Comparison of ENCODE assay signal across 29 cellular contexts in genomic region chr5:15850536-15850935, GRCh38.
"Had no signal": no experiment of that assay in that cellular context is flagged by ENCODE, and none has a peak within 500 bp of the region (broad histone marks: within the 10 kb centered on the region; RNA-seq: fewer than 3 reads in every experiment).

No MANE protein-coding gene starts in this region.

- FAIRE-seq: islet of Langerhans, pancreas had no signal

- H3K27me3 ChIP-seq: esophagus squamous epithelium, pancreas, upper lobe of left lung, vagina had no signal

- H3K4me3 ChIP-seq: coronary artery, esophagus squamous epithelium, pancreas, prostate gland, smooth muscle cell, upper lobe of left lung, vagina had no signal

- H3K4me1 Mint-ChIP-seq: activated B cell treated with CpG ODN at 0.5 μM for 24 hours; activated T-helper 17 cell treated with anti-CD3 and anti-CD28 coated beads, Interleukin-2, amount 50 U/mL, for 72 hours; memory B cell; stimulated activated memory B cell treated with anti-CD40 and anti-IgM and Interleukin-4, amounts not matched to agents 10 μg/mL and 1 μg/mL and 100 μg/mL, for 72 hours; stimulated activated naive CD8-positive, alpha-beta T cell treated with anti-CD3 and anti-CD28 coated beads, Interleukin-15, amount 100 ng/mL, for 72 hours had no signal

- H3K4me1 ChIP-seq: pancreas, prostate gland, vagina had no signal

- H3K27ac ChIP-seq: coronary artery, epithelial cell of prostate, esophagus squamous epithelium, pancreas, prostate gland, vagina had no signal

- H3K36me3 Mint-ChIP-seq: memory B cell; stimulated activated memory B cell treated with anti-CD40 and anti-IgM and Interleukin-4, amounts not matched to agents 10 μg/mL and 1 μg/mL and 100 μg/mL, for 72 hours had no signal

- H3K4me3 Mint-ChIP-seq: activated B cell treated with CpG ODN at 0.5 μM for 24 hours; activated CD8-positive, alpha-beta T cell treated with anti-CD3 and anti-CD28 coated beads for 36 hours; activated T-cell treated with anti-CD3 and anti-CD28 coated beads, Interleukin-2, amount 50 U/mL, for 4 hours; activated T-helper 17 cell treated with anti-CD3 and anti-CD28 coated beads, Interleukin-2, amount 50 U/mL, for 72 hours; effector memory CD8-positive, alpha-beta T cell; memory B cell; nephron; stimulated activated memory B cell treated with anti-CD40 and anti-IgM and Interleukin-4, amounts not matched to agents 10 μg/mL and 1 μg/mL and 100 μg/mL, for 72 hours; stimulated activated naive CD8-positive, alpha-beta T cell treated with anti-CD3 and anti-CD28 coated beads, Interleukin-15, amount 100 ng/mL, for 72 hours had no signal

- H3K27ac Mint-ChIP-seq: activated B cell treated with CpG ODN at 0.5 μM for 24 hours; activated CD8-positive, alpha-beta T cell treated with anti-CD3 and anti-CD28 coated beads for 36 hours; activated T-helper 17 cell treated with anti-CD3 and anti-CD28 coated beads, Interleukin-2, amount 50 U/mL, for 72 hours; effector memory CD8-positive, alpha-beta T cell; memory B cell; nephron; stimulated activated memory B cell treated with anti-CD40 and anti-IgM and Interleukin-4, amounts not matched to agents 10 μg/mL and 1 μg/mL and 100 μg/mL, for 72 hours; stimulated activated naive CD8-positive, alpha-beta T cell treated with anti-CD3 and anti-CD28 coated beads, Interleukin-15, amount 100 ng/mL, for 72 hours had no signal

- H3K36me3 ChIP-seq: esophagus squamous epithelium, pancreas, prostate gland, upper lobe of left lung, vagina had no signal

- H3K9me3 Mint-ChIP-seq: nephron had no signal

- H3K27me3 Mint-ChIP-seq: activated B cell treated with CpG ODN at 0.5 μM for 24 hours; activated CD8-positive, alpha-beta T cell treated with anti-CD3 and anti-CD28 coated beads for 36 hours; effector memory CD8-positive, alpha-beta T cell; memory B cell; stimulated activated memory B cell treated with anti-CD40 and anti-IgM and Interleukin-4, amounts not matched to agents 10 μg/mL and 1 μg/mL and 100 μg/mL, for 72 hours had no signal

- DNase-seq: activated B cell treated with CpG ODN at 0.5 μM for 24 hours; activated CD4-positive, alpha-beta T cell treated with anti-CD3 and anti-CD28 coated beads, Interleukin-2, amount 50 U/mL, for 1 hour; activated CD8-positive, alpha-beta T cell treated with anti-CD3 and anti-CD28 coated beads for 36 hours; activated gamma-delta T cell treated with Interleukin-2 at 50 U/mL for 16 hours; activated naive CD4-positive, alpha-beta T cell treated with anti-CD3 and anti-CD28 coated beads, Interleukin-2, amount 50 U/mL, for 16 hours; activated T-cell treated with anti-CD3 and anti-CD28 coated beads, Interleukin-2, amount 50 U/mL, for 4 hours; amniotic stem cell; effector memory CD8-positive, alpha-beta T cell; esophagus squamous epithelium; nucleus accumbens; pancreas; retina; stimulated activated CD4-positive, alpha-beta T cell treated with anti-CD3 and anti-CD28 coated beads, Interleukin-1b, Interleukin-23, amount 100 ng/mL, for 48 hours; stimulated activated CD4-positive, alpha-beta T cell treated with anti-CD3 and anti-CD28 coated beads, Interleukin-4, amount 100 ng/mL, for 4 hours; stimulated activated CD8-positive, alpha-beta memory T cell treated with anti-CD3 and anti-CD28 coated beads, Interleukin-4, amount 100 ng/mL, for 48 hours; stimulated activated naive CD8-positive, alpha-beta T cell treated with anti-CD3 and anti-CD28 coated beads, Interleukin-15, amount 100 ng/mL, for 72 hours; substantia nigra; T-helper 2 cell; upper lobe of left lung had no signal

- H3K4me2 ChIP-seq: smooth muscle cell had no signal

- H3K9me3 ChIP-seq: esophagus squamous epithelium, pancreas, prostate gland, upper lobe of left lung, vagina had no signal
